In the genomic region with DNA sequence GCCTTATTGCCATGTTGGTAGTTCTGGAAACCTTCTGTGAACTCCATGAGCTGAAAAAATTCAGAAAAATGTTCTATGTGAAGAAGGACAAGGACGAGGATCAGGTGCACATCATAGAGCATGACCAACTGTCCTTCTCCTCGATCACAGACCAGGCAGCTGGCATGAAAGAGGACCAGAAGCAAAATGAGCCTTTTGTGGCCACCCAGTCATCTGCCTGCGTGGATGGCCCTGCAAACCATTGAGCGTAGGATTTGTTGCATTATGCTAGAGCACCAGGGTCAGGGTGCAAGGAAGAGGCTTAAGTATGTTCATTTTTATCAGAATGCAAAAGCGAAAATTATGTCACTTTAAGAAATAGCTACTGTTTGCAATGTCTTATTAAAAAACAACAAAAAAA, we compare ENCODE assay signal across 23 cellular contexts. TPM values are rescaled to one million over a fixed set of nuclear protein-coding genes. Genes with fewer than 3 reads are reported as not detected.
A peak's percentile ranks its signal among the peaks of the same experiment; 100 is the strongest.
DNase-seq lines count a peak whose midpoint lies in the region; ATAC-seq and TF ChIP-seq lines count a peak whose summit lies in the region.
"Had no signal": no experiment of that assay in that cellular context is flagged by ENCODE, and none has a peak within 500 bp of the region (broad histone marks: within the 10 kb centered on the region; RNA-seq: fewer than 3 reads in every experiment).

No MANE protein-coding gene starts in this region.

- DNase-seq in right atrium auricular region (ENCODE audit: low spot score) (no peak), left cardiac atrium (no peak), medulla oblongata (ENCODE audit: extremely low spot score) (peak; percentile 59), superior temporal gyrus (ENCODE audit: extremely low spot score) (peak; percentile 68), gastrocnemius medialis (no peak)
- DNase-seq: 8988T; CD4-positive, CD25-positive, alpha-beta regulatory T cell; MG63; NCI-H1105 treated with DMSO at 0.1 percent for 48 hours; NCI-H146; NCI-H2029; NCI-H446 treated with DMSO at 0.1 percent for 48 hours; NCI-H526 treated with DMSO at 0.1 percent for 48 hours; SHP77 treated with DMSO at 0.1 percent for 48 hours had no signal

- H3K4me1 ChIP-seq in right atrium auricular region (peaks cover 0 to 10% of the 10 kb centered on the region in 2 donors), gastrocnemius medialis (no peaks in the 10 kb centered on the region)

- H3K27me3 ChIP-seq in right atrium auricular region (no peaks in the 10 kb centered on the region), gastrocnemius medialis (no peaks in the 10 kb centered on the region)
- H3K27me3 ChIP-seq: BLaER1, MG63 had no signal

- no peak for TF ChIP-seq POLR2A in gastrocnemius medialis (IDR thresholded peaks at IDR 0.05)

- no peak for ATAC-seq in left cardiac atrium
- no peak for ATAC-seq in GM21786 (IDR thresholded peaks at IDR 0.05; ENCODE audit: unreplicated experiment)
- ATAC-seq in gastrocnemius medialis, result no peak
- ATAC-seq in HG03457 (IDR thresholded peaks at IDR 0.05; ENCODE audit: unreplicated experiment), result no peak
- ATAC-seq: HepG2, K562, Panc1 had no signal

- intact Hi-C loops in left cardiac atrium (cut with DNase I) (no loop called here), gastrocnemius medialis (cut with DNase I; ENCODE audit: low total_unique reads) (no loop called here)

- H3K4me3 ChIP-seq in right atrium auricular region (no peak overlapping the region), gastrocnemius medialis (no peak overlapping the region)
- H3K4me3 ChIP-seq: BLaER1, K562, MG63 had no signal

- H3K9me3 ChIP-seq in right atrium auricular region (no peaks in the 10 kb centered on the region), gastrocnemius medialis (no peaks in the 10 kb centered on the region)
- H3K9me3 ChIP-seq: MG63 had no signal

- peaks cover 17% of the 10 kb centered on the region for H3K36me3 ChIP-seq in right atrium auricular region
- H3K36me3 ChIP-seq in gastrocnemius medialis, result no peaks in the 10 kb centered on the region
- H3K36me3 ChIP-seq: BLaER1, MG63 had no signal

- TF ChIP-seq CTCF in right atrium auricular region (IDR thresholded peaks at IDR 0.05), result no peak
- no peak for TF ChIP-seq CTCF in gastrocnemius medialis (IDR thresholded peaks at IDR 0.05 in 4 of 5, conservative IDR thresholded peaks at IDR 0.05 in 1 of 5)

- in situ Hi-C loops in gastrocnemius medialis (cut with MboI; ENCODE audit: low sequenced_read_pairs in 4 of 4), result no loop called here

- H3K27ac ChIP-seq in right atrium auricular region, result peak overlapping the region; percentile 83 to 93
- peak overlapping the region; percentile 2 for H3K27ac ChIP-seq in angular gyrus (ENCODE audit: low read depth, low read length)
- no peak overlapping the region for H3K27ac ChIP-seq in gastrocnemius medialis
- H3K27ac ChIP-seq: BLaER1 had no signal

RNA-seq across cellular contexts. Expression of a gene that starts 57.4 kb away (rescaled TPM):
- total RNA-seq in right atrium auricular region, result 10 to 100 TPM; 42.3 to 54.2 TPM
- 10 to 100 TPM; 60.9 to 69.6 TPM for total RNA-seq in left cardiac atrium
- total RNA-seq in gastrocnemius medialis, result under 1 TPM in 2 of 4 donors, not detected in 2; 0.20 to 0.49 TPM
- total RNA-seq: HepG2, LHCN-M2, OCI-LY7 had no signal

Comparison
In these comparisons a context has a peak if more than half of its experiments do, and no peak if none do; other contexts are left out.
1. DNase-seq: peak in medulla oblongata (single experiment) and superior temporal gyrus (single experiment); none in right atrium auricular region (single experiment), left cardiac atrium (single experiment) and gastrocnemius medialis (0 of 2).
2. H3K27ac ChIP-seq: peak in right atrium auricular region (2 of 2) and angular gyrus (single experiment); none in gastrocnemius medialis (0 of 4).
3. RNA of a gene that starts 57.4 kb away (total RNA-seq): 60.9 to 69.6 TPM in left cardiac atrium and 42.3 to 54.2 TPM in right atrium auricular region; 0.20 to 0.49 TPM in gastrocnemius medialis; every median in the first group is over 10 times any median in the second.